Comparison of ENCODE assay signal across 33 cellular contexts in the genomic region with DNA sequence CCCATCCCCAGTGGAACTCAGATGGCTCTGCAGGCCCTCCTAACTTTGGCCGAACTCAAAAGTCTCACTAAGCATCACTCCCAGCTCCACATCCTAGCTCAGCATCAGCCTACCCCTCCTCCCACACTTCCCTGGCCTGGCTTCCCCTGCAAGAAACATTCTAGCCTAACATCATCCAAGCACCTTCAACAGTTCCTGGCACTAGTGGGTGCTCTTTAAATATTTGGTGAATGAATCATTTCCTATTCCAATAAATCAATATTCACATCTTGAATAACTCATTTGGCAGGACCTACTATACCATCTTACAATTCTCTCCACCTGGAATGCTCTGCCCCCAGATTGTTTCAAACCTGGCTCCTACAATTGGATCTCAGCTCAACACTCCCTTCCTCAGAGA. TPM values are rescaled to one million over a fixed set of nuclear protein-coding genes. Genes with fewer than 3 reads are reported as not detected.
DNase-seq lines count a peak whose midpoint lies in the region; ATAC-seq, FAIRE-seq and TF ChIP-seq lines count a peak whose summit lies in the region.
"Had no signal": no experiment of that assay in that cellular context is flagged by ENCODE, and none has a peak within 500 bp of the region (broad histone marks: within the 10 kb centered on the region; RNA-seq: fewer than 3 reads in every experiment).

No MANE protein-coding gene starts in this region.

- H3K9me3 ChIP-seq in MG63 = no peaks in the 10 kb centered on the region
- H3K9me3 ChIP-seq: neutrophil had no signal

- ATAC-seq in GM18498 (IDR thresholded peaks at IDR 0.05; ENCODE audit: unreplicated experiment) = no peak
- ATAC-seq: activated CD8-positive, alpha-beta memory T cell treated with anti-CD3 and anti-CD28 coated beads, Interleukin-2, amount 10 ng/mL, durations not matched to agents 7 days and 5 days; activated T-cell treated with anti-CD3 and anti-CD28 coated beads, Interleukin-2, amount 50 U/mL, for 4 hours had no signal

- peak; percentile 45 for FAIRE-seq in H54 (lab: Jason Lieb, UNC)
- no peak for FAIRE-seq in GM19239 (lab: Jason Lieb, UNC)
- FAIRE-seq: colon had no signal

- peaks cover 6% of the 10 kb centered on the region; the same call in 1 of the 2 replicates for H3K27me3 ChIP-seq in MG63

- no peak overlapping the region for H3K4me3 ChIP-seq in MG63
- H3K4me3 ChIP-seq: cardiac muscle cell had no signal

- DNase-seq in H54 (ENCODE audit: insufficient read length, low spot score) (no peak), MG63 (peak; percentile 27), dermis blood vessel endothelial cell (peak; percentile 26), renal cortical epithelial cell (ENCODE audit: low read depth) (peak; percentile 10), NCI-H1048 (lab: John Stamatoyannopoulos, UW) (no peak), GM19239 (ENCODE audit: insufficient read length, low spot score) (no peak)
- DNase-seq: activated CD4-positive, CD25-positive, alpha-beta regulatory T cell; activated CD8-positive, alpha-beta memory T cell treated with anti-CD3 and anti-CD28 coated beads, Interleukin-2, amount 10 ng/mL, durations not matched to agents 7 days and 5 days; activated gamma-delta T cell treated with Interleukin-2 at 50 U/mL for 16 hours; activated naive CD8-positive, alpha-beta T cell treated with anti-CD3 and anti-CD28 coated beads, Interleukin-2, amount 10 ng/mL, durations not matched to agents 7 days and 5 days; activated T-cell treated with anti-CD3 and anti-CD28 coated beads, Interleukin-2, amount 50 U/mL, for 4 hours; aorta; CD4-positive, alpha-beta memory T cell; effector CD8-positive, alpha-beta T cell; GOT3; islet precursor cell; NCI-H1436; NCI-H2107; NCI-H446; NCI-H774; RPMI8226; stimulated activated CD4-positive, alpha-beta T cell treated with anti-CD3 and anti-CD28 coated beads, Interleukin-4, amount 100 ng/mL, for 24 hours; trophoblast cell had no signal

- no peak for TF ChIP-seq POLR2A in H54 (IDR thresholded peaks at IDR 0.05; ENCODE audit: low read depth, low read length)

- H3K36me3 ChIP-seq in MG63 = no peaks in the 10 kb centered on the region
- H3K36me3 ChIP-seq: cardiac muscle cell, neutrophil had no signal

RNA-seq across cellular contexts. Expression of a gene that starts 11.0 kb away (rescaled TPM):
- total RNA-seq in MG63 (2014; rRNA removed; shearing (Covaris generic); ENCODE audit: low replicate concordance) = 99.1 and 141 TPM in 2 replicates
- total RNA-seq in dermis blood vessel endothelial cell (40.6 and 52.2 TPM in 2 replicates), renal cortical epithelial cell (59.7 and 82.1 TPM in 2 replicates)

RNA-seq across cellular contexts. Expression of a gene that starts 34.0 kb away (rescaled TPM):
- not detected in 2 replicates for total RNA-seq in MG63 (2014; rRNA removed; shearing (Covaris generic); ENCODE audit: low replicate concordance)
- total RNA-seq in dermis blood vessel endothelial cell (not detected in 2 replicates), renal cortical epithelial cell (not detected in 2 replicates)
- total RNA-seq: activated CD8-positive, alpha-beta memory T cell treated with anti-CD3 and anti-CD28 coated beads, Interleukin-2, amount 10 ng/mL, durations not matched to agents 7 days and 5 days; activated naive CD8-positive, alpha-beta T cell treated with anti-CD3 and anti-CD28 coated beads, Interleukin-2, amount 10 ng/mL, durations not matched to agents 7 days and 5 days; activated T-cell treated with anti-CD3 and anti-CD28 coated beads, Interleukin-2, amount 50 U/mL, for 4 hours; aorta; cardiac muscle cell; CD4-positive, alpha-beta memory T cell; Daoy; liver; posterior vena cava; SK-MEL-5; subcutaneous adipose tissue; T-helper 1 cell treated with Interleukin-12 subunit alpha and Interleukin-12 subunit beta and Interleukin-4 antibody, amounts not matched to agents 30 ng/mL and 1 ng/mL, for 36 hours had no signal

RNA-seq across cellular contexts. Expression of a gene that starts 58.5 kb away (rescaled TPM):
- not detected in 2 replicates for total RNA-seq in MG63 (2014; rRNA removed; shearing (Covaris generic); ENCODE audit: low replicate concordance)
- total RNA-seq in dermis blood vessel endothelial cell = not detected in 2 replicates
- not detected in 2 replicates for total RNA-seq in renal cortical epithelial cell
- total RNA-seq: cardiac muscle cell; CD4-positive, alpha-beta memory T cell; Daoy; liver; posterior vena cava; SK-MEL-5 had no signal

Comparison
In these comparisons a context has a peak if more than half of its experiments do, and no peak if none do; other contexts are left out.
1. DNase-seq: peak in MG63 (single experiment), dermis blood vessel endothelial cell (single experiment) and renal cortical epithelial cell (single experiment); none in H54 (single experiment), NCI-H1048 (single experiment) and GM19239 (single experiment).